In genomic region chr12:107492393-107493134, GRCh38 we compare ENCODE assay signal across 1 cellular context.
TF ChIP-seq lines count a peak whose summit lies in the region.

No MANE protein-coding gene starts in this region.

TF ChIP-seq in HepG2, 621 proteins besides CTCF, POLR2A, EP300 and RAD21 (continued from another document and continues in another):
- no peak for TF ChIP-seq ZMAT5 (CRISPR knock-in tag; IDR thresholded peaks at IDR 0.05; ENCODE audit: borderline replicate concordance, low read depth)
- no peak for TF ChIP-seq MIER3 (CRISPR knock-in tag; IDR thresholded peaks at IDR 0.05; ENCODE audit: borderline replicate concordance)
- TF ChIP-seq ZBTB7B (CRISPR knock-in tag; IDR thresholded peaks at IDR 0.05) = no peak
- no peak for TF ChIP-seq ZNF615 (CRISPR knock-in tag; IDR thresholded peaks at IDR 0.05; ENCODE audit: borderline replicate concordance)
- no peak for TF ChIP-seq RBAK (CRISPR knock-in tag; IDR thresholded peaks at IDR 0.05)
- TF ChIP-seq AFF4 (CRISPR knock-in tag; IDR thresholded peaks at IDR 0.05) = no peak
- 0 out of 2 replicates have a peak, but pooled peaks have one; percentile 13 for TF ChIP-seq HOMEZ (CRISPR knock-in tag; IDR thresholded peaks at IDR 0.05; ENCODE audit: low read depth)
- TF ChIP-seq SIX1 (CRISPR knock-in tag; IDR thresholded peaks at IDR 0.05; ENCODE audit: borderline replicate concordance) = no peak
- TF ChIP-seq POGZ (CRISPR knock-in tag; IDR thresholded peaks at IDR 0.05) = peak; percentile 52; the same call in 1 of the 2 replicates
- no peak for TF ChIP-seq EED (CRISPR knock-in tag; IDR thresholded peaks at IDR 0.05)
- peak; percentile 17; the same call in 1 of the 2 replicates for TF ChIP-seq ZNF567 (CRISPR knock-in tag; IDR thresholded peaks at IDR 0.05; ENCODE audit: borderline replicate concordance)
- no peak for TF ChIP-seq KLF6 (CRISPR knock-in tag; IDR thresholded peaks at IDR 0.05)
- TF ChIP-seq PRMT3 (CRISPR knock-in tag; IDR thresholded peaks at IDR 0.05; ENCODE audit: borderline replicate concordance, low read depth) = no peak
- TF ChIP-seq ZNF318 (CRISPR knock-in tag; IDR thresholded peaks at IDR 0.05) = no peak
- no peak for TF ChIP-seq ATF6 (CRISPR knock-in tag; conservative IDR thresholded peaks at IDR 0.05)
- no peak for TF ChIP-seq ZNF18 (CRISPR knock-in tag; IDR thresholded peaks at IDR 0.05; ENCODE audit: insufficient replicate concordance)
- TF ChIP-seq TERF1 (CRISPR knock-in tag; IDR thresholded peaks at IDR 0.05) = no peak
- no peak for TF ChIP-seq ARNTL (CRISPR knock-in tag; IDR thresholded peaks at IDR 0.05)
- TF ChIP-seq ZNF605 (CRISPR knock-in tag; IDR thresholded peaks at IDR 0.05) = 0 out of 2 replicates have a peak, but pooled peaks have one; percentile 25
- no peak for TF ChIP-seq REPIN1 (CRISPR knock-in tag; IDR thresholded peaks at IDR 0.05; ENCODE audit: borderline replicate concordance, low read depth)
- TF ChIP-seq RAD51 (IDR thresholded peaks at IDR 0.05; ENCODE audit: borderline replicate concordance) = no peak
- 0 out of 2 replicates have a peak, but pooled peaks have one; percentile 6 for TF ChIP-seq SP4 (CRISPR knock-in tag; IDR thresholded peaks at IDR 0.05)
- no peak for TF ChIP-seq ZSCAN25 (CRISPR knock-in tag; IDR thresholded peaks at IDR 0.05)
- TF ChIP-seq ZSCAN9 (CRISPR knock-in tag; IDR thresholded peaks at IDR 0.05; ENCODE audit: borderline replicate concordance) = no peak
- no peak for TF ChIP-seq ZMYM4 (CRISPR knock-in tag; IDR thresholded peaks at IDR 0.05)
- TF ChIP-seq ZNF34 (CRISPR knock-in tag; IDR thresholded peaks at IDR 0.05; ENCODE audit: borderline replicate concordance) = no peak
- TF ChIP-seq RARA (CRISPR knock-in tag; IDR thresholded peaks at IDR 0.05) = no peak
- TF ChIP-seq ZBTB21 (CRISPR knock-in tag; IDR thresholded peaks at IDR 0.05) = no peak
- TF ChIP-seq ZNF234 (CRISPR knock-in tag; conservative IDR thresholded peaks at IDR 0.05) = no peak
- no peak for TF ChIP-seq ZNF782 (CRISPR knock-in tag; IDR thresholded peaks at IDR 0.05; ENCODE audit: borderline replicate concordance)
- no peak for TF ChIP-seq DMAP1 (CRISPR knock-in tag; IDR thresholded peaks at IDR 0.05)
- TF ChIP-seq ATF3 (CRISPR knock-in tag; IDR thresholded peaks at IDR 0.05) = no peak
- TF ChIP-seq ZNF414 (CRISPR knock-in tag; IDR thresholded peaks at IDR 0.05) = no peak
- TF ChIP-seq ETV5 (CRISPR knock-in tag; IDR thresholded peaks at IDR 0.05; ENCODE audit: borderline replicate concordance) = peak; percentile 47; the same call in 1 of the 2 replicates
- TF ChIP-seq GLI4 (CRISPR knock-in tag; IDR thresholded peaks at IDR 0.05; ENCODE audit: borderline replicate concordance) = no peak
- TF ChIP-seq RXRA (CRISPR knock-in tag; IDR thresholded peaks at IDR 0.05) = 0 out of 2 replicates have a peak, but pooled peaks have one; percentile 6
- TF ChIP-seq SP2 (CRISPR knock-in tag; IDR thresholded peaks at IDR 0.05) = no peak
- no peak for TF ChIP-seq TMF1 (CRISPR knock-in tag; IDR thresholded peaks at IDR 0.05; ENCODE audit: low read depth)
- TF ChIP-seq RXRB (CRISPR knock-in tag; IDR thresholded peaks at IDR 0.05; ENCODE audit: borderline replicate concordance) = peak; percentile 56; the same call in 1 of the 2 replicates
- TF ChIP-seq DR1 (CRISPR knock-in tag; IDR thresholded peaks at IDR 0.05) = no peak
- TF ChIP-seq TCF12 (IDR thresholded peaks at IDR 0.05) = no peak
- 0 out of 2 replicates have a peak, but pooled peaks have one; percentile 21 for TF ChIP-seq TCF12 (CRISPR knock-in tag; IDR thresholded peaks at IDR 0.05)
- no peak for TF ChIP-seq XBP1 (CRISPR knock-in tag; IDR thresholded peaks at IDR 0.05)
- TF ChIP-seq ZNF879 (CRISPR knock-in tag; IDR thresholded peaks at IDR 0.05) = no peak
- no peak for TF ChIP-seq ZNF543 (CRISPR knock-in tag; IDR thresholded peaks at IDR 0.05)
- no peak for TF ChIP-seq ZNF713 (CRISPR knock-in tag; IDR thresholded peaks at IDR 0.05)
